8 cellular contexts compared by ENCODE assay signal in genomic region chr1:41361495-41362356, GRCh38. TPM values are rescaled to one million over a fixed set of nuclear protein-coding genes. Genes with fewer than 3 reads are reported as not detected.
A peak's percentile ranks its signal among the peaks of the same experiment; 100 is the strongest.
DNase-seq lines count a peak whose midpoint lies in the region; ATAC-seq and TF ChIP-seq lines count a peak whose summit lies in the region.

No MANE protein-coding gene starts in this region.

- H3K4me1 ChIP-seq in gastroesophageal sphincter (peaks cover 0 to 91% (median 19%) of the 10 kb centered on the region in 3 donors), skeletal muscle satellite cell (ENCODE audit: control insufficient read depth, insufficient read depth, low read length) (peaks cover 39% of the 10 kb centered on the region)

- peak overlapping the region; percentile 56 to 66 for H3K4me3 Mint-ChIP-seq in CD14-positive monocyte

- H3K27ac Mint-ChIP-seq in CD14-positive monocyte: peak overlapping the region in 1 of 7 donors; percentile 66

- H3K9ac ChIP-seq in skeletal muscle satellite cell (ENCODE audit: low read depth, low read length): no peak overlapping the region

- peaks cover 58 to 68% (median 67%) of the 10 kb centered on the region in 3 donors for H3K27me3 Mint-ChIP-seq in CD14-positive monocyte (ENCODE audit: low read depth in 3 of 3)

- H3K27me3 ChIP-seq in gastroesophageal sphincter (peaks cover 5% of the 10 kb centered on the region), skeletal muscle satellite cell (ENCODE audit: control insufficient read depth, insufficient read depth, low read length) (peaks cover 53% of the 10 kb centered on the region)

- peak overlapping the region; percentile 84 for H3K4me2 ChIP-seq in skeletal muscle satellite cell (ENCODE audit: low read length)

- H3K9me3 Mint-ChIP-seq in CD14-positive monocyte: peaks cover 0 to 10% (median 9%) of the 10 kb centered on the region in 7 donors

- no peak for TF ChIP-seq EP300 in gastroesophageal sphincter (IDR thresholded peaks at IDR 0.05)

- TF ChIP-seq CTCF in CD14-positive monocyte (IDR thresholded peaks at IDR 0.05) (no peak), VCaP (conservative IDR thresholded peaks at IDR 0.05) (no peak), gastroesophageal sphincter (IDR thresholded peaks at IDR 0.05) (peak in 1 of 4 experiments; percentile 6)

- WGBS in gastroesophageal sphincter (ENCODE audit: low coverage in 1 of 2), 2 donors: no CpG with 5 or more reads among the region's 113 CpGs

- peaks cover 24% of the 10 kb centered on the region for H3K4me1 Mint-ChIP-seq in CD14-positive monocyte

- ATAC-seq in GM18873 (IDR thresholded peaks at IDR 0.05; ENCODE audit: low FRiP score, unreplicated experiment) (peak; percentile 15), HG03175 (IDR thresholded peaks at IDR 0.05; ENCODE audit: unreplicated experiment) (peak; percentile 15), gastroesophageal sphincter (peak; percentile 2)

- no peak for TF ChIP-seq POLR2A in gastroesophageal sphincter (IDR thresholded peaks at IDR 0.05)

- intact Hi-C loops in CD14-positive monocyte (cut with micrococcal nuclease): loop anchor here in 1 of 2 donors (2.0 kb wide), 1 partner anchor 19 kb away; no protein-coding TSS in a partner anchor

- H3K9me3 ChIP-seq in gastroesophageal sphincter: no peaks in the 10 kb centered on the region
- H3K9me3 ChIP-seq in skeletal muscle satellite cell (replicated peaks; ENCODE audit: low read length): no peaks in the 10 kb centered on the region

- no peaks in the 10 kb centered on the region for H3K36me3 ChIP-seq in gastroesophageal sphincter
- no peaks in the 10 kb centered on the region for H3K36me3 ChIP-seq in skeletal muscle satellite cell (ENCODE audit: insufficient read depth, low read length)

- H3K4me3 ChIP-seq in gastroesophageal sphincter: peak overlapping the region; percentile 52 to 76
- peak overlapping the region; percentile 75 for H3K4me3 ChIP-seq in skeletal muscle satellite cell (ENCODE audit: low read length)

- DNase-seq in CD14-positive monocyte (ENCODE audit: low spot score) (no peak), RKO (ENCODE audit: low spot score) (no peak), NCI-H2196 treated with DMSO at 0.1 percent for 48 hours (lab: John Stamatoyannopoulos, UW; ENCODE audit: unreplicated experiment) (no peak)

- peaks cover 0 to 2% of the 10 kb centered on the region in 2 donors for H3K36me3 Mint-ChIP-seq in CD14-positive monocyte

- peak overlapping the region; percentile 64 for H3K27ac ChIP-seq in VCaP
- peak overlapping the region in 3 of 4 donors; percentile 43 to 80 (median 76) for H3K27ac ChIP-seq in gastroesophageal sphincter

RNA-seq across cellular contexts. Expression of gene FOXO6, which starts 0.5 kb away (rescaled TPM):
- not detected for polyA plus RNA-seq in CD14-positive monocyte
- total RNA-seq in gastroesophageal sphincter: 1 to 10 TPM in 3 of 4 donors, under 1 TPM in 1; 0.27 to 2.2 (median 1.9) TPM
- 0.22 TPM in 1 of 2 replicates, not detected in the other for total RNA-seq in skeletal muscle satellite cell (2012; rRNA removed)
